In genomic region chr5:118486647-118487046, GRCh38 we compare ENCODE assay signal across 25 cellular contexts.
"Had no signal": no experiment of that assay in that cellular context is flagged by ENCODE, and none has a peak within 500 bp of the region (broad histone marks: within the 10 kb centered on the region; RNA-seq: fewer than 3 reads in every experiment).

No MANE protein-coding gene starts in this region.

- H3K4me3 ChIP-seq: breast epithelium, colonic mucosa, heart right ventricle, left ventricle myocardium inferior, tibial nerve had no signal

- H3K79me2 ChIP-seq: parathyroid adenoma had no signal

- ATAC-seq: heart right ventricle; sciatic nerve; stimulated activated effector memory CD8-positive, alpha-beta T cell treated with anti-CD3 and anti-CD28 coated beads, Interleukin-12 subunit alpha, Interleukin-12 subunit beta, amount 100 ng/mL, for 72 hours; stimulated activated naive CD8-positive, alpha-beta T cell treated with anti-CD3 and anti-CD28 coated beads, Interleukin-15, amount 100 ng/mL, for 72 hours had no signal

- H3K9ac ChIP-seq: parathyroid adenoma had no signal

- H3K4me1 Mint-ChIP-seq: activated naive CD8-positive, alpha-beta T cell treated with anti-CD3 and anti-CD28 coated beads, Interleukin-2, amount 10 ng/mL, durations not matched to agents 7 days and 5 days; central memory CD8-positive, alpha-beta T cell; immature natural killer cell; nephron; stimulated activated effector memory CD8-positive, alpha-beta T cell treated with anti-CD3 and anti-CD28 coated beads, Interleukin-12 subunit alpha, Interleukin-12 subunit beta, amount 100 ng/mL, for 72 hours; stimulated activated naive CD8-positive, alpha-beta T cell treated with anti-CD3 and anti-CD28 coated beads, Interleukin-15, amount 100 ng/mL, for 72 hours had no signal

- H3K9me3 Mint-ChIP-seq: T-helper 1 cell treated with Interleukin-12 subunit alpha and Interleukin-12 subunit beta and Interleukin-4 antibody, amounts not matched to agents 30 μg/mL and 1 μg/mL, for 36 hours had no signal

- H3K27ac Mint-ChIP-seq: activated CD4-positive, alpha-beta memory T cell treated with anti-CD3 and anti-CD28 coated beads for 36 hours; activated naive CD4-positive, alpha-beta T cell treated with anti-CD3 and anti-CD28 coated beads for 36 hours; activated naive CD8-positive, alpha-beta T cell treated with anti-CD3 and anti-CD28 coated beads, Interleukin-2, amount 10 ng/mL, durations not matched to agents 7 days and 5 days; immature natural killer cell; stimulated activated effector memory CD8-positive, alpha-beta T cell treated with anti-CD3 and anti-CD28 coated beads, Interleukin-12 subunit alpha, Interleukin-12 subunit beta, amount 100 ng/mL, for 72 hours; stimulated activated naive CD8-positive, alpha-beta T cell treated with anti-CD3 and anti-CD28 coated beads, Interleukin-15, amount 100 ng/mL, for 72 hours; T-helper 1 cell treated with Interleukin-12 subunit alpha and Interleukin-12 subunit beta and Interleukin-4 antibody, amounts not matched to agents 30 μg/mL and 1 μg/mL, for 36 hours had no signal

- DNase-seq: activated CD4-positive, alpha-beta memory T cell treated with anti-CD3 and anti-CD28 coated beads for 36 hours; activated CD4-positive, alpha-beta T cell treated with anti-CD3 and anti-CD28 coated beads for 4 hours; activated CD4-positive, CD25-positive, alpha-beta regulatory T cell; activated naive CD4-positive, alpha-beta T cell treated with anti-CD3 and anti-CD28 coated beads for 36 hours; activated naive CD8-positive, alpha-beta T cell treated with anti-CD3 and anti-CD28 coated beads, Interleukin-2, amount 10 ng/mL, durations not matched to agents 7 days and 5 days; activated T-cell treated with anti-CD3 and anti-CD28 coated beads, Interleukin-2, amount 50 U/mL, for 48 hours; amniotic stem cell; colonic mucosa; foreskin fibroblast; heart right ventricle; immature natural killer cell; kidney glomerular epithelial cell; left ventricle myocardium inferior; nucleus accumbens; small intestine; stimulated activated CD4-positive, alpha-beta T cell treated with anti-CD3 and anti-CD28 coated beads, Interleukin-2, amount 100 ng/mL, for 24 hours; stimulated activated naive CD8-positive, alpha-beta T cell treated with anti-CD3 and anti-CD28 coated beads, Interleukin-15, amount 100 ng/mL, for 72 hours had no signal

- H3K27ac ChIP-seq: breast epithelium, colonic mucosa, heart right ventricle, left ventricle myocardium inferior, parathyroid adenoma, tibial nerve had no signal

- H3K36me3 Mint-ChIP-seq: activated CD4-positive, alpha-beta memory T cell treated with anti-CD3 and anti-CD28 coated beads for 36 hours; activated naive CD8-positive, alpha-beta T cell treated with anti-CD3 and anti-CD28 coated beads, Interleukin-2, amount 10 ng/mL, durations not matched to agents 7 days and 5 days; immature natural killer cell; stimulated activated effector memory CD8-positive, alpha-beta T cell treated with anti-CD3 and anti-CD28 coated beads, Interleukin-12 subunit alpha, Interleukin-12 subunit beta, amount 100 ng/mL, for 72 hours had no signal

- H3K4me1 ChIP-seq: breast epithelium, colonic mucosa, parathyroid adenoma, tibial nerve had no signal

- H3K9me3 ChIP-seq: colonic mucosa, left ventricle myocardium inferior, tibial nerve had no signal

- H3K4me3 Mint-ChIP-seq: activated CD4-positive, alpha-beta memory T cell treated with anti-CD3 and anti-CD28 coated beads for 36 hours; activated naive CD4-positive, alpha-beta T cell treated with anti-CD3 and anti-CD28 coated beads for 36 hours; activated naive CD8-positive, alpha-beta T cell treated with anti-CD3 and anti-CD28 coated beads, Interleukin-2, amount 10 ng/mL, durations not matched to agents 7 days and 5 days; central memory CD8-positive, alpha-beta T cell; immature natural killer cell; nephron; stimulated activated effector memory CD8-positive, alpha-beta T cell treated with anti-CD3 and anti-CD28 coated beads, Interleukin-12 subunit alpha, Interleukin-12 subunit beta, amount 100 ng/mL, for 72 hours; stimulated activated naive CD8-positive, alpha-beta T cell treated with anti-CD3 and anti-CD28 coated beads, Interleukin-15, amount 100 ng/mL, for 72 hours; T-helper 1 cell treated with Interleukin-12 subunit alpha and Interleukin-12 subunit beta and Interleukin-4 antibody, amounts not matched to agents 30 μg/mL and 1 μg/mL, for 36 hours had no signal

- H3K36me3 ChIP-seq: breast epithelium, colonic mucosa, heart right ventricle, left ventricle myocardium inferior, tibial nerve had no signal

- H3K27me3 Mint-ChIP-seq: activated CD4-positive, alpha-beta memory T cell treated with anti-CD3 and anti-CD28 coated beads for 36 hours; activated naive CD8-positive, alpha-beta T cell treated with anti-CD3 and anti-CD28 coated beads, Interleukin-2, amount 10 ng/mL, durations not matched to agents 7 days and 5 days; central memory CD8-positive, alpha-beta T cell; stimulated activated naive CD8-positive, alpha-beta T cell treated with anti-CD3 and anti-CD28 coated beads, Interleukin-15, amount 100 ng/mL, for 72 hours had no signal

- H3K27me3 ChIP-seq: breast epithelium, colonic mucosa, heart right ventricle, tibial nerve had no signal

- H2AFZ ChIP-seq: parathyroid adenoma had no signal
